ENCODE assay signal across 1 cellular context in the genomic region with DNA sequence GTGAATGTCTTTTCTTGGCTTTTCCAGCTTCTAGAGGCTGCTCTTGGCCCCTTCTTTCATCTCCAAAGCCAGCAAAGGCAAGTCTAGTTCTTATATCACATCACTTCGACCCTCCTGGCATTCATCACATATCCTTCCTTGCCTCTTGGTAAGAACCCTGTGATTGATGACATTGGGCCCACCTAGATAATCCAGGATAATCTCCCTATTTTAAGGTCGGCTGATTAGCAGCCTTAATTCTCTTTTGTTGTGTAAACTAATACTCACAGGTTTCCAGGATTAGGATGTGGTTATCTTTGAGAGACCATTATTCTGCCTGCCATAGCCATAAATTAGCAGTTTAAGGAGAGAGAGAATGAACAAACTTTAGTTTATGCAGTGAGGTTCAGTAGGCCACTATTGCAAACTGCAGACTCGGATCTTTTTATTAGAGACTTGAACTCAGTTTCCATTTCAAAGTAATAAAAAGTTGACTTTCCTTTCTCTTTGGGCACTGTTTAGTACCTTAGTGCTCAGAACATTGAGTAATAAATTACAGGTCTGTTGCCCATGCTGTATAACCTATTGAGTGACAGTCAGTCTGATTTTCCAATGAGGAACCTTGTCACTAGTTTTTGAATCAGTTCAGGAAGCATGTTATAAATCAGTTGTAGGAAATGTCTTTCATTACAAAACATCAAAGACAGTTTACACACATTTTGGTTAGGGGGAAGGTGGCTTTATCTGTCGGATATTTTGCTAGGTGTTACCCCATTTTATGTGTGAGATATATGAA.
TF ChIP-seq lines count a peak whose summit lies in the region.

No MANE protein-coding gene starts in this region.

TF ChIP-seq in K562, 482 proteins besides CTCF, POLR2A, EP300 and RAD21 (continued from another document):
- TF ChIP-seq PBX2 (CRISPR knock-in tag; IDR thresholded peaks at IDR 0.05; ENCODE audit: low read depth) (no peak), PBX2 (tag; conservative IDR thresholded peaks at IDR 0.05; ENCODE audit: low read depth) (peak; percentile 53), MEIS2 (IDR thresholded peaks at IDR 0.05; ENCODE audit: partially characterized antibody) (peak; percentile 51), HLTF (IDR thresholded peaks at IDR 0.05) (no peak), SREBF2 (CRISPR knock-in tag; IDR thresholded peaks at IDR 0.05) (no peak), LCOR (CRISPR knock-in tag; IDR thresholded peaks at IDR 0.05) (no peak), TBL1XR1 (IDR thresholded peaks at IDR 0.05; ENCODE audit: low read length in 2 of 2) (0 out of 4 replicates have a peak, but pooled peaks of 1 of the 2 experiments have one; percentile 18), SOX6 (IDR thresholded peaks at IDR 0.05) (peak; percentile 42), DACH1 (IDR thresholded peaks at IDR 0.05; ENCODE audit: partially characterized antibody) (peak; percentile 49), KDM1A (IDR thresholded peaks at IDR 0.05) (peak in 1 of 2 experiments; percentile 28; a peak in 1 of 4 replicates), TCF3 (CRISPR knock-in tag; IDR thresholded peaks at IDR 0.05) (peak; percentile 46), ZNF316 (IDR thresholded peaks at IDR 0.05) (0 out of 2 replicates have a peak, but pooled peaks have one; percentile 20)
- TF ChIP-seq, protein P1, sequence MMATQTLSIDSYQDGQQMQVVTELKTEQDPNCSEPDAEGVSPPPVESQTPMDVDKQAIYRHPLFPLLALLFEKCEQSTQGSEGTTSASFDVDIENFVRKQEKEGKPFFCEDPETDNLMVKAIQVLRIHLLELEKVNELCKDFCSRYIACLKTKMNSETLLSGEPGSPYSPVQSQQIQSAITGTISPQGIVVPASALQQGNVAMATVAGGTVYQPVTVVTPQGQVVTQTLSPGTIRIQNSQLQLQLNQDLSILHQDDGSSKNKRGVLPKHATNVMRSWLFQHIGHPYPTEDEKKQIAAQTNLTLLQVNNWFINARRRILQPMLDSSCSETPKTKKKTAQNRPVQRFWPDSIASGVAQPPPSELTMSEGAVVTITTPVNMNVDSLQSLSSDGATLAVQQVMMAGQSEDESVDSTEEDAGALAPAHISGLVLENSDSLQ (IDR thresholded peaks at IDR 0.05): peak; percentile 82
TF ChIP-seq in K562: peak in this region for 9.
